Comparison of ENCODE assay signal across 8 cellular contexts in the genomic region with DNA sequence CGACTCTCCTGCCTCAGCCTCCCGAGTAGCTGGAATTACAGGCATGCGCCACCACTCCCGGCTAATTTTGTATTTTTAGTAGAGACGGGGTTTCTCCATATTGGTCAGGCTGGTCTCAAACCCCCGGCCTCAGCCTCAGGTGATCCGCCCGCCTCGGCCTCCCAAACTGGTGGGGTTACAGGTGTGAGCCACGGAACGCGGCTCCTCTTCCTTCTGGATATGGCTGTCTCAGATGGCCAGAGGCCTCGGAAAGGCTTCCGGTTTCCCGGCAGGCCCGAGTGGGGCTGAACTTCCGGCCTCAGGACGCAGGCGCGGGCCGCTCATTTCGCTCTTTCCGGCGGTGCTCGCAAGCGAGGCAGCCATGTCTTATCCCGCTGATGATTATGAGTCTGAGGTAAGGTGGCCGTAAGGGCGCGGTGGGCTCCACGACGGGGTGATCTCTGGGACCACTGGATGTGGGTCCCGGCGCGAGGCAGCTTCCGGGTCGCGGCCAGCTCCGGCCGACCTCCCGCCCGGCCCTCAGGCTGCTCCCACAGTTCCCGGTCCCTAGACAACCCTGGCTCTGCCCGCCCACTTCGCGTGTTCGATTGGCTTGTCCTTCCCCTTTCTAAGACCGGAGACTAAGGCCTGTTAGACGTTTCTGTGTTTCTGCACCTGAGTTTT. TPM values are rescaled to one million over a fixed set of nuclear protein-coding genes. Genes with fewer than 3 reads are reported as not detected.
DNase-seq lines count a peak whose midpoint lies in the region; ATAC-seq and TF ChIP-seq lines count a peak whose summit lies in the region.

A gene (plus strand): TSS at position 331 of the 663 bp plus-strand sequence. CDS start 31 bp downstream, at position 362.

- H3K4me3 ChIP-seq in GM06990 (replicated peaks; ENCODE audit: low read depth, low read length), result peak within 1 kb of the TSS; percentile 95
- peak within 1 kb of the TSS; percentile 65 to 87 (median 76) for H3K4me3 ChIP-seq in heart right ventricle

- peaks cover 4% of the 10 kb centered on the region for H3K9me3 Mint-ChIP-seq in type B pancreatic cell

- DNase-seq in GM06990 (ENCODE audit: extremely low read depth, insufficient read length), result peak; percentile 93
- peak; percentile 85 for DNase-seq in NCI-H1436 (lab: John Stamatoyannopoulos, UW)
- peak; percentile 84 for DNase-seq in amniotic epithelial cell (ENCODE audit: low read depth)
- peak; percentile 89 to 90 for DNase-seq in heart right ventricle
- peak; percentile 89 to 99 (median 93) for DNase-seq in posterior cingulate gyrus
- peak; percentile 91 for DNase-seq in type B pancreatic cell (ENCODE audit: extremely low spot score, unreplicated experiment)

- peak within 1 kb of the TSS; percentile 91 for H3K27ac Mint-ChIP-seq in type B pancreatic cell

- H3K27me3 ChIP-seq in GM06990 (replicated peaks; ENCODE audit: control insufficient read depth, insufficient read depth, low read length) (no peaks in the 10 kb centered on the region), heart right ventricle (no peaks in the 10 kb centered on the region)

- peaks cover 12% of the 10 kb centered on the region for H3K36me3 ChIP-seq in GM06990 (ENCODE audit: control insufficient read depth, insufficient read depth, low read length)
- peaks cover 0 to 39% (median 21%) of the 10 kb centered on the region in 9 donors for H3K36me3 ChIP-seq in heart right ventricle

- intact Hi-C loops in T-helper 1 cell treated with Interleukin-12 subunit alpha and Interleukin-12 subunit beta and Interleukin-4 antibody, amounts not matched to agents 30 ng/mL and 1 ng/mL, for 36 hours (cut with micrococcal nuclease), result loop anchor here (1.0 to 2.0 kb wide), 7 partner anchors 14 to 1320 kb away; a partner anchor contains a TSS
- intact Hi-C loops in heart right ventricle (cut with DNase I), result no loop called here
- intact Hi-C loops in posterior cingulate gyrus (cut with DNase I), result no loop called here

- peak within 1 kb of the TSS; percentile 96 for H3K4me3 Mint-ChIP-seq in type B pancreatic cell

- H3K9me3 ChIP-seq in heart right ventricle, result peaks cover 0 to 7% (median 0%) of the 10 kb centered on the region in 11 donors

- peaks cover 3 to 50% (median 30%) of the 10 kb centered on the region in 9 donors for H3K4me1 ChIP-seq in heart right ventricle

- WGBS in heart right ventricle, 2 donors, result 0 to 1% methylated on average over 49 of the region's 49 CpGs

- peaks cover 21% of the 10 kb centered on the region for H3K4me1 Mint-ChIP-seq in type B pancreatic cell (ENCODE audit: unreplicated experiment)

- ATAC-seq in HG02610 (IDR thresholded peaks at IDR 0.05; ENCODE audit: unreplicated experiment) (peak; percentile 65), heart right ventricle (peak; percentile 89 to 94 (median 91))

- TF ChIP-seq CTCF in GM06990 (IDR thresholded peaks at IDR 0.05; ENCODE audit: insufficient read depth, low read length, poor library complexity, severe bottlenecking) (no peak), heart right ventricle (IDR thresholded peaks at IDR 0.05) (no peak), type B pancreatic cell (conservative IDR thresholded peaks at IDR 0.05) (no peak)

- H3K36me3 Mint-ChIP-seq in type B pancreatic cell, result peaks cover 29% of the 10 kb centered on the region

- peak within 1 kb of the TSS; percentile 68 to 94 (median 90) for H3K27ac ChIP-seq in heart right ventricle

- no peaks in the 10 kb centered on the region for H3K27me3 Mint-ChIP-seq in type B pancreatic cell

RNA-seq across cellular contexts. Expression of the gene that starts here (rescaled TPM):
- 374 and 376 TPM in 2 replicates for total RNA-seq in T-helper 1 cell treated with Interleukin-12 subunit alpha and Interleukin-12 subunit beta and Interleukin-4 antibody, amounts not matched to agents 30 ng/mL and 1 ng/mL, for 36 hours
- total RNA-seq in heart right ventricle (100 to 1,000 TPM; 304 to 489 (median 445) TPM), type B pancreatic cell (ENCODE audit: low replicate concordance) (578 and 740 TPM in 2 replicates)
- polyA plus RNA-seq in heart right ventricle, result 100 to 1,000 TPM; 135 to 250 TPM

Comparison
In these comparisons a context has a peak if more than half of its experiments do, and no peak if none do; other contexts are left out.
1. Peak in every context shown above with its lines: DNase-seq, ATAC-seq, H3K4me3 ChIP-seq and H3K27ac ChIP-seq.